33 cellular contexts compared by ENCODE assay signal in genomic region chr22:22038178-22038880, GRCh38. TPM values are rescaled to one million over a fixed set of nuclear protein-coding genes. Genes with fewer than 3 reads are reported as not detected.
DNase-seq lines count a peak whose midpoint lies in the region; ATAC-seq, FAIRE-seq and TF ChIP-seq lines count a peak whose summit lies in the region.
"Had no signal": no experiment of that assay in that cellular context is flagged by ENCODE, and none has a peak within 500 bp of the region (broad histone marks: within the 10 kb centered on the region; RNA-seq: fewer than 3 reads in every experiment).

No MANE protein-coding gene starts in this region.

- H3K9me3 Mint-ChIP-seq in IgD-negative memory B cell: peaks cover 0 to 2% (median 0%) of the 10 kb centered on the region in 3 donors
- H3K9me3 Mint-ChIP-seq in astrocyte (ENCODE audit: unreplicated experiment): no peaks in the 10 kb centered on the region
- H3K9me3 Mint-ChIP-seq in memory B cell: peaks cover 3% of the 10 kb centered on the region
- H3K9me3 Mint-ChIP-seq: activated CD4-positive, alpha-beta T cell treated with anti-CD3 and anti-CD28 coated beads, Interleukin-2, amount 10 ng/mL, durations not matched to agents 7 days and 5 days; activated naive CD8-positive, alpha-beta T cell treated with anti-CD3 and anti-CD28 coated beads for 36 hours; activated T-cell treated with anti-CD3 and anti-CD28 coated beads, Interleukin-2, amount 50 U/mL, for 4 hours; CD4-positive, alpha-beta memory T cell; nephron had no signal

- no peaks in the 10 kb centered on the region for H3K9me3 ChIP-seq in astrocyte (ENCODE audit: insufficient read depth, low read depth, low read length)
- H3K9me3 ChIP-seq: ascending aorta, heart left ventricle, lower lobe of right lung, pancreas, SJCRH30, thoracic aorta, uterus had no signal

- intact Hi-C loops in Right ventricle myocardium inferior (cut with DNase I): no loop called here

- no peaks in the 10 kb centered on the region for H3K79me2 ChIP-seq in ACC112 (ENCODE audit: control insufficient read depth, insufficient read depth, low read length, unreplicated experiment)
- H3K79me2 ChIP-seq in astrocyte (ENCODE audit: insufficient read depth, low read length): no peaks in the 10 kb centered on the region

- peaks cover 2% of the 10 kb centered on the region for H3K36me3 Mint-ChIP-seq in IgD-negative memory B cell
- H3K36me3 Mint-ChIP-seq in astrocyte (ENCODE audit: low read depth, unreplicated experiment): no peaks in the 10 kb centered on the region
- H3K36me3 Mint-ChIP-seq in memory B cell: peaks cover 3% of the 10 kb centered on the region
- H3K36me3 Mint-ChIP-seq: activated naive CD8-positive, alpha-beta T cell treated with anti-CD3 and anti-CD28 coated beads for 36 hours; CD4-positive, alpha-beta memory T cell had no signal

- H3K36me3 ChIP-seq in ACC112 (ENCODE audit: insufficient read depth, low read length) (no peaks in the 10 kb centered on the region), astrocyte (ENCODE audit: insufficient read depth, low read length) (no peaks in the 10 kb centered on the region)
- H3K36me3 ChIP-seq: ascending aorta, heart left ventricle, lower lobe of right lung, pancreas, SJCRH30, thoracic aorta, uterus, WERI-Rb-1 had no signal

- H3K4me1 Mint-ChIP-seq in IgD-negative memory B cell: peaks cover 52 to 77% (median 63%) of the 10 kb centered on the region in 3 donors
- peaks cover 4% of the 10 kb centered on the region for H3K4me1 Mint-ChIP-seq in astrocyte (ENCODE audit: low read depth, unreplicated experiment)
- peaks cover 66% of the 10 kb centered on the region for H3K4me1 Mint-ChIP-seq in memory B cell
- H3K4me1 Mint-ChIP-seq: activated CD4-positive, alpha-beta T cell treated with anti-CD3 and anti-CD28 coated beads, Interleukin-2, amount 10 ng/mL, durations not matched to agents 7 days and 5 days; CD4-positive, alpha-beta memory T cell; nephron had no signal

- DNase-seq in astrocyte (ENCODE audit: low read depth) (peak; percentile 14), memory B cell (ENCODE audit: low spot score in 2 of 2) (no peak), hypothalamus (lab: John Stamatoyannopoulos, UW) (no peak), NCI-H1105 (lab: John Stamatoyannopoulos, UW) (no peak), Right ventricle myocardium inferior (ENCODE audit: missing footprints) (no peak), NCI-H128 (lab: John Stamatoyannopoulos, UW; ENCODE audit: unreplicated experiment) (no peak)
- DNase-seq: 8988T; activated CD4-positive, alpha-beta T cell treated with anti-CD3 and anti-CD28 coated beads, Interleukin-2, amount 10 ng/mL, durations not matched to agents 7 days and 5 days; activated gamma-delta T cell; activated naive CD8-positive, alpha-beta T cell treated with anti-CD3 and anti-CD28 coated beads for 36 hours; activated T-cell treated with anti-CD3 and anti-CD28 coated beads, Interleukin-2, amount 50 U/mL, for 4 hours; CD4-positive, alpha-beta memory T cell; effector CD8-positive, alpha-beta T cell; heart left ventricle; lower lobe of right lung; NCI-H1694; NCI-H446; NCI-H774; pancreas; retina; small intestine; stimulated activated naive CD8-positive, alpha-beta T cell treated with anti-CD3 and anti-CD28 coated beads, Interleukin-15, Interleukin-2, amounts not matched to agents 100 U/mL and 50 U/mL, for 24 hours; uterus; WERI-Rb-1 had no signal

- no peak for TF ChIP-seq CTCF in astrocyte (IDR thresholded peaks at IDR 0.05; ENCODE audit: insufficient read depth, low read depth, low read length)

- ATAC-seq in memory B cell (ENCODE audit: low read depth) (no peak), Right ventricle myocardium inferior (no peak)
- ATAC-seq: activated T-cell treated with anti-CD3 and anti-CD28 coated beads, Interleukin-2, amount 50 U/mL, for 4 hours; lower lobe of right lung; pancreas; stimulated activated naive CD8-positive, alpha-beta T cell treated with anti-CD3 and anti-CD28 coated beads, Interleukin-15, Interleukin-2, amounts not matched to agents 100 U/mL and 50 U/mL, for 24 hours had no signal

- no peaks in the 10 kb centered on the region for H3K27me3 Mint-ChIP-seq in IgD-negative memory B cell
- H3K27me3 Mint-ChIP-seq in astrocyte (ENCODE audit: low read depth, unreplicated experiment): peaks cover 27% of the 10 kb centered on the region
- H3K27me3 Mint-ChIP-seq in memory B cell: no peaks in the 10 kb centered on the region

- H3K27me3 ChIP-seq in ACC112 (ENCODE audit: insufficient read depth, low read length) (no peaks in the 10 kb centered on the region), astrocyte (ENCODE audit: insufficient read depth, low read length) (peaks cover 13% of the 10 kb centered on the region)
- H3K27me3 ChIP-seq: ascending aorta, heart left ventricle, pancreas, uterus had no signal

- peak overlapping the region; percentile 17 for H3K9ac ChIP-seq in astrocyte (ENCODE audit: low read length)
- H3K9ac ChIP-seq: KMS-11 had no signal

- H2AFZ ChIP-seq in ACC112 (ENCODE audit: low read length, unreplicated experiment) (no peak overlapping the region), astrocyte (ENCODE audit: low read depth, low read length) (no peak overlapping the region)

- H3K27ac Mint-ChIP-seq in IgD-negative memory B cell (peak overlapping the region; percentile 71 to 91 (median 85)), astrocyte (ENCODE audit: unreplicated experiment) (no peak overlapping the region), memory B cell (peak overlapping the region; percentile 5)
- H3K27ac Mint-ChIP-seq: activated CD4-positive, alpha-beta T cell treated with anti-CD3 and anti-CD28 coated beads, Interleukin-2, amount 10 ng/mL, durations not matched to agents 7 days and 5 days; activated naive CD8-positive, alpha-beta T cell treated with anti-CD3 and anti-CD28 coated beads for 36 hours; CD4-positive, alpha-beta memory T cell; nephron had no signal

- H3K27ac ChIP-seq in ACC112 (ENCODE audit: low read depth, low read length) (peak overlapping the region; percentile 14; the same call in 1 of the 2 replicates), astrocyte (ENCODE audit: low read depth, low read length) (peak overlapping the region; percentile 45)
- H3K27ac ChIP-seq: ascending aorta, coronary artery, heart left ventricle, KMS-11, lower lobe of right lung, pancreas, SJCRH30, thoracic aorta, uterus, WERI-Rb-1 had no signal

- H3K4me1 ChIP-seq in ACC112 (ENCODE audit: control insufficient read depth, insufficient read depth, low read length, unreplicated experiment) (peaks cover 9% of the 10 kb centered on the region), astrocyte (ENCODE audit: insufficient read depth, low read length) (peaks cover 12% of the 10 kb centered on the region)
- H3K4me1 ChIP-seq: ascending aorta, heart left ventricle, lower lobe of right lung, pancreas, SJCRH30, uterus had no signal

- no peaks in the 10 kb centered on the region for H4K20me1 ChIP-seq in astrocyte (ENCODE audit: insufficient read depth, low read length)

- H3K4me3 ChIP-seq in ACC112 (ENCODE audit: low read depth, low read length) (no peak overlapping the region), astrocyte (ENCODE audit: insufficient read depth, low read depth, low read length) (no peak overlapping the region)
- H3K4me3 ChIP-seq: ascending aorta, coronary artery, heart left ventricle, lower lobe of right lung, pancreas, SJCRH30, thoracic aorta, uterus had no signal

- H3K4me3 Mint-ChIP-seq in IgD-negative memory B cell (peak overlapping the region in 3 of 4 donors; percentile 13 to 41 (median 30)), astrocyte (ENCODE audit: unreplicated experiment) (no peak overlapping the region), memory B cell (no peak overlapping the region)
- H3K4me3 Mint-ChIP-seq: activated CD4-positive, alpha-beta T cell treated with anti-CD3 and anti-CD28 coated beads, Interleukin-2, amount 10 ng/mL, durations not matched to agents 7 days and 5 days; activated naive CD8-positive, alpha-beta T cell treated with anti-CD3 and anti-CD28 coated beads for 36 hours; activated T-cell treated with anti-CD3 and anti-CD28 coated beads, Interleukin-2, amount 50 U/mL, for 4 hours; CD4-positive, alpha-beta memory T cell; nephron had no signal

- no peak for FAIRE-seq in astrocyte (lab: Jason Lieb, UNC)
- FAIRE-seq: D721Med, pancreas, small intestine had no signal

- peak overlapping the region; percentile 12 for H3K4me2 ChIP-seq in astrocyte (ENCODE audit: low read length)
- H3K4me2 ChIP-seq: KMS-11 had no signal

RNA-seq across cellular contexts. Expression of gene TOP3B, which starts 55.7 kb away (rescaled TPM):
- 22.7 TPM for polyA plus RNA-seq in IgD-negative memory B cell
- 27.5 and 37.3 TPM in 2 replicates for total RNA-seq in astrocyte
- total RNA-seq in Right ventricle myocardium inferior: 10.4 TPM

Comparison
In these comparisons a context has a peak if more than half of its experiments do, and no peak if none do; other contexts are left out.
1. H3K4me3 Mint-ChIP-seq: peak in IgD-negative memory B cell (3 of 4); none in astrocyte (single experiment) and memory B cell (single experiment).